Comparison of ENCODE assay signal across 9 cellular contexts in the genomic region with DNA sequence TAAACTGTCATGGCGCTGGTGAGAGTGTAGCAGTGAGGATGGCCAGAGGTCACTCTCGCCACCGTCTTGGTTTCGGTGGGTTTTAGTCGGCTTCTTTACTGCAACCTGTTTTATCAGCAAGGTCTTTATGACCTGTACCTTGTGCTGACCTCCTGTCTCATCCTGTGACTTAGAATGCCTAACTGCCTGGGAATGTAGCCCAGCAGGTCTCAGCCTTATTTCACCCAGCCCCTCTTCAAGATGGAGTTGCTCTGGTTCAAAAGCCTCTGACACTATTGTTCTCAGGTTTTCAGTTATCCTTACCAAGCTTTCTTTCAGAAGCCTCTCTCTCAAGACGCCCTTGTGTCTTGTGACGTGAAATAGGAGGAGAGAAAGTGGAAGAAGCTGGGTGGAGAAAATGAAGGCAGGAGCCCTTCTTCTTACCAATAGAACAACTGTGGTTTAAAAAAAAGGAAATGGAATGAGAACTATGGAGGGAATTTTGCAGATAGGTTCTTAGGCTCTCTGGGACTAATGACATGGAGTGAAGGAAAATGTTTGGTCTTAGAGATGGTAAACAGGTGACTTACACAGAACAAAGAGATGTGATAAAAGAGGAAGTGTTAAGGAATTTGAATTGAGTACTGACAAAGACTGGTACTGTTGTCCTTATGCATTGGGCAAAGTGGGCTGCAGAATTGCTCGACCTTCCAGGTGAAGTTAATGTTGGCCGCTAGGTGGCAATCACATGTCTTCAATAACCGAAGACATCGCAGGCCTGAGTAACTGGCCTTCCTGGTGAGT.
A peak's percentile ranks its signal among the peaks of the same experiment; 100 is the strongest.
DNase-seq lines count a peak whose midpoint lies in the region; ATAC-seq, FAIRE-seq and TF ChIP-seq lines count a peak whose summit lies in the region.
"Had no signal": no experiment of that assay in that cellular context is flagged by ENCODE, and none has a peak within 500 bp of the region (broad histone marks: within the 10 kb centered on the region; RNA-seq: fewer than 3 reads in every experiment).

No MANE protein-coding gene starts in this region.

- FAIRE-seq in endothelial cell of umbilical vein (lab: Jason Lieb, UNC): peak; percentile 85
- FAIRE-seq: colon had no signal

- H3K36me3 ChIP-seq in endothelial cell of umbilical vein (ENCODE audit: control insufficient read depth in 2 of 2, extremely low read depth in 1 of 2, insufficient read depth in 2 of 2, low read length in 2 of 2): no peaks in the 10 kb centered on the region

- no peaks in the 10 kb centered on the region for H3K36me3 Mint-ChIP-seq in activated CD8-positive, alpha-beta T cell treated with anti-CD3 and anti-CD28 coated beads for 36 hours (ENCODE audit: low read depth)

- H4K20me1 ChIP-seq in endothelial cell of umbilical vein (replicated peaks; ENCODE audit: control insufficient read depth, extremely low read depth, insufficient read depth, low read length): no peaks in the 10 kb centered on the region

- no peaks in the 10 kb centered on the region for H3K9me1 ChIP-seq in endothelial cell of umbilical vein (replicated peaks; ENCODE audit: control insufficient read depth, extremely low read depth, insufficient read depth, low read length)

- peak; percentile 78 for ATAC-seq in GM19438 (IDR thresholded peaks at IDR 0.05; ENCODE audit: low read depth, unreplicated experiment)
- ATAC-seq in HG03565 (IDR thresholded peaks at IDR 0.05; ENCODE audit: unreplicated experiment): peak; percentile 84
- ATAC-seq in activated CD8-positive, alpha-beta T cell treated with anti-CD3 and anti-CD28 coated beads for 36 hours: peak; percentile 71

- H2AFZ ChIP-seq in endothelial cell of umbilical vein (ENCODE audit: low read depth, low read length): no peak overlapping the region

- peak overlapping the region; percentile 65 for H3K9ac ChIP-seq in endothelial cell of umbilical vein (replicated peaks; ENCODE audit: extremely low read depth, insufficient read depth, low read length)

- no peak overlapping the region for H3K4me2 ChIP-seq in endothelial cell of umbilical vein (ENCODE audit: insufficient read depth, low read length)

- H3K27me3 ChIP-seq in endothelial cell of umbilical vein (ENCODE audit: control insufficient read depth in 2 of 2, insufficient read depth in 2 of 2, low read length in 2 of 2): no peaks in the 10 kb centered on the region

- intact Hi-C loops in activated CD8-positive, alpha-beta T cell treated with anti-CD3 and anti-CD28 coated beads for 36 hours (cut with micrococcal nuclease): loop anchor here (1.0 kb wide), 1 partner anchor 376 kb away; no protein-coding TSS in a partner anchor
- intact Hi-C loops in endothelial cell of umbilical vein (cut with micrococcal nuclease): loop anchor here (1.0 to 5.0 kb wide), 11 partner anchors 16 to 376 kb away; a partner anchor contains a TSS

- no peak overlapping the region for H3K4me3 ChIP-seq in endothelial cell of umbilical vein (replicated peaks in 1 of 3; ENCODE audit: insufficient read depth in 1 of 3, low read depth in 1 of 3, low read length in 3 of 3)

- no peaks in the 10 kb centered on the region for H3K79me2 ChIP-seq in endothelial cell of umbilical vein (ENCODE audit: control insufficient read depth, insufficient read depth, low read length)

- peak; percentile 76 for TF ChIP-seq CTCF in activated CD8-positive, alpha-beta T cell treated with anti-CD3 and anti-CD28 coated beads for 36 hours (IDR thresholded peaks at IDR 0.05)
- TF ChIP-seq CTCF in endothelial cell of umbilical vein (IDR thresholded peaks at IDR 0.05; ENCODE audit: extremely low read depth in 1 of 2, insufficient read depth in 1 of 2, low read depth in 1 of 2, low read length in 2 of 2): peak; percentile 65

- peaks cover 42% of the 10 kb centered on the region for H3K4me1 ChIP-seq in endothelial cell of umbilical vein (ENCODE audit: control insufficient read depth, extremely low read depth, insufficient read depth, low read length)

- H3K9me3 ChIP-seq in endothelial cell of umbilical vein (replicated peaks; ENCODE audit: control insufficient read depth, insufficient read depth, low read length): no peaks in the 10 kb centered on the region

- POLR2A ChIA-PET in activated CD8-positive, alpha-beta T cell treated with anti-CD3 and anti-CD28 coated beads for 36 hours (lab: Charles Lee): interaction anchor here (1.4 kb wide), 1 partner anchor 381 kb away, joined by 3 read pairs; no protein-coding TSS in a partner anchor
- POLR2A ChIA-PET in endothelial cell of umbilical vein (lab: Charles Lee): interaction anchor here (0.5 to 2.8 kb wide), 3 partner anchors 132 to 161 kb away, joined by 3 to 7 read pairs (median 5); no protein-coding TSS in a partner anchor

- H3K9me3 Mint-ChIP-seq in activated CD8-positive, alpha-beta T cell treated with anti-CD3 and anti-CD28 coated beads for 36 hours: no peaks in the 10 kb centered on the region

- peaks cover 2% of the 10 kb centered on the region for H3K4me1 Mint-ChIP-seq in activated CD8-positive, alpha-beta T cell treated with anti-CD3 and anti-CD28 coated beads for 36 hours (ENCODE audit: low read depth)

- CTCF ChIA-PET in activated CD8-positive, alpha-beta T cell treated with anti-CD3 and anti-CD28 coated beads for 36 hours (lab: Charles Lee): interaction anchor here (0.7 to 3.4 kb wide), 45 partner anchors 9 to 481 kb away, joined by 3 to 47 read pairs (median 4); a partner anchor contains a TSS
- CTCF ChIA-PET in endothelial cell of umbilical vein (lab: Charles Lee): interaction anchor here (0.9 to 2.7 kb wide), 33 partner anchors 11 to 375 kb away, joined by 3 to 33 read pairs (median 5); a partner anchor contains a TSS

- dilution Hi-C loops in endothelial cell of umbilical vein (cut with MboI; ENCODE audit: extremely low pct_ligation_motif_present, low sequenced_read_pairs): no loop called here

- H3K4me3 Mint-ChIP-seq in activated CD8-positive, alpha-beta T cell treated with anti-CD3 and anti-CD28 coated beads for 36 hours: no peak overlapping the region

- peaks cover 7% of the 10 kb centered on the region for H3K27me3 Mint-ChIP-seq in activated CD8-positive, alpha-beta T cell treated with anti-CD3 and anti-CD28 coated beads for 36 hours

- no peak overlapping the region for H3K27ac Mint-ChIP-seq in activated CD8-positive, alpha-beta T cell treated with anti-CD3 and anti-CD28 coated beads for 36 hours

- BruUV-seq in endothelial cell of umbilical vein (replicated peaks; lab: Mats Ljungman, UMichigan): no TSS peak

- peak; percentile 71 for DNase-seq in COLO668 (lab: John Stamatoyannopoulos, UW; ENCODE audit: unreplicated experiment)
- peak; percentile 86 for DNase-seq in NCI-H748 treated with DMSO at 0.1 percent for 48 hours (lab: John Stamatoyannopoulos, UW)
- peak; percentile 70 for DNase-seq in activated CD8-positive, alpha-beta T cell treated with anti-CD3 and anti-CD28 coated beads for 36 hours
- no peak for DNase-seq in endothelial cell of umbilical vein (ENCODE audit: low read depth, low spot score)
- DNase-seq in mucosa of gallbladder (ENCODE audit: low spot score): peak; percentile 76
- DNase-seq in stromal cell of bone marrow (ENCODE audit: low read depth): peak; percentile 79

- peak overlapping the region; percentile 84 for H3K27ac ChIP-seq in endothelial cell of umbilical vein (ENCODE audit: insufficient read depth, low read depth, low read length)

- TF ChIP-seq POLR2A in endothelial cell of umbilical vein (IDR thresholded peaks at IDR 0.05; ENCODE audit: low read depth, low read length): no peak

TF ChIP-seq in endothelial cell of umbilical vein, 7 proteins besides CTCF, POLR2A, EP300 and RAD21:
- TF ChIP-seq JUN (IDR thresholded peaks at IDR 0.05; ENCODE audit: borderline replicate concordance, insufficient read depth, insufficient read length, low read depth): no peak
- no peak for TF ChIP-seq FOS (IDR thresholded peaks at IDR 0.05; ENCODE audit: borderline replicate concordance, insufficient read depth, low read length)
- TF ChIP-seq EZH2 (IDR thresholded peaks at IDR 0.05; ENCODE audit: borderline replicate concordance, low read depth, low read length, severe bottlenecking): no peak
- TF ChIP-seq, protein P1, sequence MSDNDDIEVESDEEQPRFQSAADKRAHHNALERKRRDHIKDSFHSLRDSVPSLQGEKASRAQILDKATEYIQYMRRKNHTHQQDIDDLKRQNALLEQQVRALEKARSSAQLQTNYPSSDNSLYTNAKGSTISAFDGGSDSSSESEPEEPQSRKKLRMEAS (IDR thresholded peaks at IDR 0.05; ENCODE audit: insufficient read depth, insufficient read length): no peak
- no peak for TF ChIP-seq POLR2AphosphoS5 (IDR thresholded peaks at IDR 0.05; ENCODE audit: insufficient read depth, low read depth, low read length)
- TF ChIP-seq GATA2 (IDR thresholded peaks at IDR 0.05; ENCODE audit: insufficient read depth, insufficient read length, low read depth, low read length): no peak
- no peak for TF ChIP-seq MYC (IDR thresholded peaks at IDR 0.05; ENCODE audit: low read depth, low read length)
